ENCODE assay signal across 1 cellular context in genomic region chr19:55228403-55229031, GRCh38.
TF ChIP-seq lines count a peak whose summit lies in the region.

A gene with protein sequence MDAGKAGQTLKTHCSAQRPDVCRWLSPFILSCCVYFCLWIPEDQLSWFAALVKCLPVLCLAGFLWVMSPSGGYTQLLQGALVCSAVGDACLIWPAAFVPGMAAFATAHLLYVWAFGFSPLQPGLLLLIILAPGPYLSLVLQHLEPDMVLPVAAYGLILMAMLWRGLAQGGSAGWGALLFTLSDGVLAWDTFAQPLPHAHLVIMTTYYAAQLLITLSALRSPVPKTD (minus strand): TSS chr19:55228763. CDS start chr19:55228741, 22 bp downstream.

TF ChIP-seq in liver, 16 proteins besides CTCF, POLR2A, EP300 and RAD21 (continued from another document):
- TF ChIP-seq, protein P1, sequence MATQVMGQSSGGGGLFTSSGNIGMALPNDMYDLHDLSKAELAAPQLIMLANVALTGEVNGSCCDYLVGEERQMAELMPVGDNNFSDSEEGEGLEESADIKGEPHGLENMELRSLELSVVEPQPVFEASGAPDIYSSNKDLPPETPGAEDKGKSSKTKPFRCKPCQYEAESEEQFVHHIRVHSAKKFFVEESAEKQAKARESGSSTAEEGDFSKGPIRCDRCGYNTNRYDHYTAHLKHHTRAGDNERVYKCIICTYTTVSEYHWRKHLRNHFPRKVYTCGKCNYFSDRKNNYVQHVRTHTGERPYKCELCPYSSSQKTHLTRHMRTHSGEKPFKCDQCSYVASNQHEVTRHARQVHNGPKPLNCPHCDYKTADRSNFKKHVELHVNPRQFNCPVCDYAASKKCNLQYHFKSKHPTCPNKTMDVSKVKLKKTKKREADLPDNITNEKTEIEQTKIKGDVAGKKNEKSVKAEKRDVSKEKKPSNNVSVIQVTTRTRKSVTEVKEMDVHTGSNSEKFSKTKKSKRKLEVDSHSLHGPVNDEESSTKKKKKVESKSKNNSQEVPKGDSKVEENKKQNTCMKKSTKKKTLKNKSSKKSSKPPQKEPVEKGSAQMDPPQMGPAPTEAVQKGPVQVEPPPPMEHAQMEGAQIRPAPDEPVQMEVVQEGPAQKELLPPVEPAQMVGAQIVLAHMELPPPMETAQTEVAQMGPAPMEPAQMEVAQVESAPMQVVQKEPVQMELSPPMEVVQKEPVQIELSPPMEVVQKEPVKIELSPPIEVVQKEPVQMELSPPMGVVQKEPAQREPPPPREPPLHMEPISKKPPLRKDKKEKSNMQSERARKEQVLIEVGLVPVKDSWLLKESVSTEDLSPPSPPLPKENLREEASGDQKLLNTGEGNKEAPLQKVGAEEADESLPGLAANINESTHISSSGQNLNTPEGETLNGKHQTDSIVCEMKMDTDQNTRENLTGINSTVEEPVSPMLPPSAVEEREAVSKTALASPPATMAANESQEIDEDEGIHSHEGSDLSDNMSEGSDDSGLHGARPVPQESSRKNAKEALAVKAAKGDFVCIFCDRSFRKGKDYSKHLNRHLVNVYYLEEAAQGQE (IDR thresholded peaks at IDR 0.05) = peak; percentile 89
- peak; percentile 62 for TF ChIP-seq HNF4G (IDR thresholded peaks at IDR 0.05)
- TF ChIP-seq NR2F2 (IDR thresholded peaks at IDR 0.05) = no peak
- no peak for TF ChIP-seq FOXA1 (IDR thresholded peaks at IDR 0.05)
- TF ChIP-seq TAF1 (conservative IDR thresholded peaks at IDR 0.05) = no peak
- peak in 1 of 2 donors; percentile 49 for TF ChIP-seq GABPA (IDR thresholded peaks at IDR 0.05 in 1 of 2, conservative IDR thresholded peaks at IDR 0.05 in 1 of 2)
- TF ChIP-seq ZBTB33 (IDR thresholded peaks at IDR 0.05) = no peak
- TF ChIP-seq RXRA (IDR thresholded peaks at IDR 0.05) = peak; percentile 78 to 80
- TF ChIP-seq SP1 (IDR thresholded peaks at IDR 0.05) = peak; percentile 81
- peak; percentile 83 to 87 for TF ChIP-seq HNF4A (conservative IDR thresholded peaks at IDR 0.05)
